24 cellular contexts compared by ENCODE assay signal in the genomic region with DNA sequence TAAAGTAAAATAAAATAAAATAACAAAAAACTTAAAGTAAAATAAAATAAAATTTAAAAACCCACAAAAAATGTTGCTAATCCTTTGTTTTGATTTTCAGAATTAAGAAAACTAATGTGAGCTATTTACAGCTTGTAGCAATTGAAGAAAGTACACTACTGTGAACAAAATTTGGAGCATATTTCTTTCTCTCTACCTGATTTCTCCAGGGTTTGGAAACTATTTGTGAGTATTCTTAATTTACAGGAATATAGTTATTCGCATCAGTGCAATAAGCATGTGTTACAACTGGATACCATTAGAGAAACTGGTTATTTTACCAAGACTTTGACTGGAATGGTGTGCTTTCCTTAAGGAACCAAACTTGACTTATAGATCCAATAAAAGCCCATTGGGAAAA.
"Had no signal": no experiment of that assay in that cellular context is flagged by ENCODE, and none has a peak within 500 bp of the region (broad histone marks: within the 10 kb centered on the region; RNA-seq: fewer than 3 reads in every experiment).

No MANE protein-coding gene starts in this region.

- H3K27ac Mint-ChIP-seq: naive thymus-derived CD4-positive, alpha-beta T cell; natural killer cell treated with Interleukin-12 subunit alpha and Interleukin-12 subunit beta and Interleukin-15 and Interleukin-18, amount 100 ng/mL, for 72 hours; stimulated activated naive B cell treated with anti-CD40 and anti-IgM and Interleukin-4, amounts not matched to agents 10 μg/mL and 1 μg/mL and 100 μg/mL, for 72 hours had no signal

- H3K4me3 Mint-ChIP-seq: naive thymus-derived CD4-positive, alpha-beta T cell; natural killer cell treated with Interleukin-12 subunit alpha and Interleukin-12 subunit beta and Interleukin-15 and Interleukin-18, amount 100 ng/mL, for 72 hours; stimulated activated naive B cell treated with anti-CD40 and anti-IgM and Interleukin-4, amounts not matched to agents 10 μg/mL and 1 μg/mL and 100 μg/mL, for 72 hours had no signal

- H3K4me3 ChIP-seq: hepatocyte, left ventricle myocardium inferior, lung, mucosa of descending colon, psoas muscle, right atrium auricular region, right lobe of liver, smooth muscle cell, stomach, testis, thyroid gland, transverse colon, upper lobe of left lung, vagina had no signal

- H3K4me2 ChIP-seq: hepatocyte, smooth muscle cell had no signal

- DNase-seq: islet precursor cell; left ventricle myocardium inferior; midbrain; mucosa of descending colon; nucleus accumbens; psoas muscle; right lobe of liver; stimulated activated CD4-positive, alpha-beta T cell treated with anti-CD3 and anti-CD28 coated beads, Interleukin-1b, Interleukin-23, amount 100 ng/mL, for 48 hours; stimulated activated CD4-positive, alpha-beta T cell treated with anti-CD3 and anti-CD28 coated beads, Interleukin-4, amount 100 ng/mL, for 1 hour; stimulated activated naive B cell treated with anti-CD40 and anti-IgM and Interleukin-4, amounts not matched to agents 10 μg/mL and 1 μg/mL and 100 μg/mL, for 72 hours; stimulated activated naive CD8-positive, alpha-beta T cell treated with anti-CD3 and anti-CD28 coated beads, Interleukin-15, Interleukin-2, amounts not matched to agents 100 U/mL and 50 U/mL, for 24 hours; stomach; testis; thyroid gland; transverse colon; upper lobe of left lung had no signal

- H3K36me3 ChIP-seq: left ventricle myocardium inferior, right atrium auricular region, right lobe of liver, stomach, thyroid gland, transverse colon, upper lobe of left lung, vagina had no signal

- H3K4me1 Mint-ChIP-seq: stimulated activated naive B cell treated with anti-CD40 and anti-IgM and Interleukin-4, amounts not matched to agents 10 μg/mL and 1 μg/mL and 100 μg/mL, for 72 hours had no signal

- H3K27ac ChIP-seq: hepatocyte, left ventricle myocardium inferior, parathyroid adenoma, psoas muscle, right atrium auricular region, right lobe of liver, stomach, testis, thyroid gland, transverse colon, upper lobe of left lung, vagina had no signal

- H3K9ac ChIP-seq: parathyroid adenoma had no signal

- ATAC-seq: mucosa of descending colon; naive thymus-derived CD4-positive, alpha-beta T cell; natural killer cell treated with Interleukin-12 subunit alpha and Interleukin-12 subunit beta and Interleukin-15 and Interleukin-18, amount 100 ng/mL, for 72 hours; psoas muscle; right lobe of liver; stimulated activated naive B cell treated with anti-CD40 and anti-IgM and Interleukin-4, amounts not matched to agents 10 μg/mL and 1 μg/mL and 100 μg/mL, for 72 hours; stimulated activated naive CD8-positive, alpha-beta T cell treated with anti-CD3 and anti-CD28 coated beads, Interleukin-15, Interleukin-2, amounts not matched to agents 100 U/mL and 50 U/mL, for 24 hours had no signal

- H3K27me3 ChIP-seq: hepatocyte, right atrium auricular region, right lobe of liver, stomach, testis, thyroid gland, transverse colon, upper lobe of left lung, vagina had no signal

- H3K4me1 ChIP-seq: left ventricle myocardium inferior, parathyroid adenoma, psoas muscle, right atrium auricular region, right lobe of liver, stomach, testis, thyroid gland, transverse colon, upper lobe of left lung, vagina had no signal

- H2AFZ ChIP-seq: hepatocyte, parathyroid adenoma had no signal

- H3K9me3 ChIP-seq: psoas muscle, testis, thyroid gland had no signal

- H3K79me2 ChIP-seq: hepatocyte, parathyroid adenoma had no signal
